In genomic region chr5:14185336-14186131, GRCh38 we compare ENCODE assay signal across 1 cellular context.
TF ChIP-seq lines count a peak whose summit lies in the region.

No MANE protein-coding gene starts in this region.

TF ChIP-seq in SK-N-SH, 30 proteins besides CTCF, POLR2A, EP300 and RAD21 (continued from another document):
- peak; percentile 92 for TF ChIP-seq PBX3 (IDR thresholded peaks at IDR 0.05)
